ENCODE assay signal across 8 cellular contexts in genomic region chr22:38506118-38506962, GRCh38. TPM values are rescaled to one million over a fixed set of nuclear protein-coding genes. Genes with fewer than 3 reads are reported as not detected.
DNase-seq lines count a peak whose midpoint lies in the region; ATAC-seq and TF ChIP-seq lines count a peak whose summit lies in the region.

Gene DDX17, minus strand, starts transcription at chr22:38506311.

- H3K27me3 ChIP-seq in IMR-90 (ENCODE audit: control insufficient read depth, insufficient read depth, low read length): no peaks in the 10 kb centered on the region

- H2AK5ac ChIP-seq in IMR-90 (ENCODE audit: low read depth, low read length): peak within 1 kb of the TSS; percentile 100

- H2AFZ ChIP-seq in IMR-90 (replicated peaks; ENCODE audit: low read length, poor library complexity): peak within 1 kb of the TSS; percentile 98

- dilution Hi-C loops in IMR-90 (cut with HindIII; ENCODE audit: low sequenced_read_pairs, unreplicated experiment): no loop called here

- peak within 1 kb of the TSS; percentile 97 for H2BK5ac ChIP-seq in IMR-90 (ENCODE audit: low read depth, low read length, poor library complexity, severe bottlenecking)

- DNase-seq in DMS 273 (lab: John Stamatoyannopoulos, UW; ENCODE audit: unreplicated experiment) (peak; percentile 96), IMR-90 (peak; percentile 97), OCI-M1 (lab: John Stamatoyannopoulos, UW) (peak; percentile 98), activated T-cell treated with anti-CD3 and anti-CD28 coated beads for 24 hours (ENCODE audit: low read depth) (peak; percentile 95), epidermal melanocyte (ENCODE audit: insufficient read length, low spot score) (peak; percentile 94), middle frontal gyrus (ENCODE audit: extremely low spot score, low spot score) (peak; percentile 97)
- peak; percentile 83 to 88 for DNase-seq in stimulated activated CD8-positive, alpha-beta memory T cell treated with anti-CD3 and anti-CD28 coated beads, Interleukin-2, amount 100 ng/mL, for 48 hours (ENCODE audit: low read depth in 2 of 2)

- H3K9ac ChIP-seq in IMR-90 (ENCODE audit: low read depth, low read length): peak within 1 kb of the TSS; percentile 95

- H3K14ac ChIP-seq in IMR-90 (replicated peaks; ENCODE audit: low read depth, low read length): peak within 1 kb of the TSS; percentile 100

- H3K36me3 ChIP-seq in IMR-90 (ENCODE audit: control insufficient read depth, insufficient read depth, low read length): peaks cover 14% of the 10 kb centered on the region

- peak within 1 kb of the TSS; percentile 96 for H2BK120ac ChIP-seq in IMR-90 (ENCODE audit: low read depth, low read length)

- TF ChIP-seq RAD21 in IMR-90 (IDR thresholded peaks at IDR 0.05; ENCODE audit: low read length): no peak

- H4K8ac ChIP-seq in IMR-90 (ENCODE audit: low read depth in 2 of 2, low read length in 2 of 2): peak within 1 kb of the TSS; percentile 100

- POLR2A ChIA-PET in IMR-90 (lab: Charles Lee; ENCODE audit: unreplicated experiment): no interaction called here

- in situ Hi-C loops in IMR-90 (cut with MboI; ENCODE audit: low sequenced_read_pairs): no loop called here

- no peaks in the 10 kb centered on the region for H3K9me3 ChIP-seq in IMR-90 (ENCODE audit: control insufficient read depth, insufficient read depth, low read length)

- H3K79me1 ChIP-seq in IMR-90 (ENCODE audit: low read depth in 1 of 2, low read length in 2 of 2): peaks cover 4 to 17% of the 10 kb centered on the region in 2 experiments; a peak in 3 of 4 replicates

- H3K23ac ChIP-seq in IMR-90 (ENCODE audit: low read depth, low read length): peak within 1 kb of the TSS; percentile 100

- peak within 1 kb of the TSS; percentile 97 for H3K27ac ChIP-seq in IMR-90 (ENCODE audit: insufficient read depth, low read length)

- H2AK9ac ChIP-seq in IMR-90 (replicated peaks; ENCODE audit: low read depth, low read length, poor library complexity): peak within 1 kb of the TSS; percentile 100

- peak within 1 kb of the TSS; percentile 98 for H2BK15ac ChIP-seq in IMR-90 (ENCODE audit: low read depth, low read length)

- 1% methylated on average over 56 of the region's 83 CpGs; no CpG with 5 or more reads in 1 of the 2 experiments for WGBS in IMR-90 (ENCODE audit: extremely low coverage in 2 of 2, insufficient read length in 1 of 2), 2 experiments

- peaks cover 7% of the 10 kb centered on the region for H3K4me1 ChIP-seq in IMR-90 (ENCODE audit: control insufficient read depth, insufficient read depth, low read length)

- no TSS peak for BruUV-seq in IMR-90 (replicated peaks; lab: Mats Ljungman, UMichigan)

- H3K56ac ChIP-seq in IMR-90 (ENCODE audit: extremely low read depth, insufficient read depth, low read length): peak within 1 kb of the TSS; percentile 100

- peak within 1 kb of the TSS; percentile 96 for H3K4me2 ChIP-seq in IMR-90 (ENCODE audit: low read depth, low read length)

- peak within 1 kb of the TSS; percentile 70 for H3K4me3 ChIP-seq in IMR-90 (ENCODE audit: insufficient read depth, low read depth, low read length)

- CTCF ChIA-PET in IMR-90 (lab: Yijun Ruan, JAX): no interaction called here

- peak within 1 kb of the TSS; percentile 91 for H3K18ac ChIP-seq in IMR-90 (ENCODE audit: low read depth, low read length)

- intact Hi-C loops in IMR-90 (cut with micrococcal nuclease): no loop called here

- H3K4ac ChIP-seq in IMR-90 (ENCODE audit: low read depth, low read length): peak within 1 kb of the TSS; percentile 100

- H4K20me1 ChIP-seq in IMR-90 (ENCODE audit: insufficient read depth, low read length): peaks cover 41% of the 10 kb centered on the region

- ATAC-seq in GM21528 (IDR thresholded peaks at IDR 0.05; ENCODE audit: low FRiP score, unreplicated experiment): peak; percentile 85
- ATAC-seq in IMR-90 (ENCODE audit: low read depth): peak; percentile 92

- TF ChIP-seq CTCF in IMR-90 (conservative IDR thresholded peaks at IDR 0.05; ENCODE audit: low read depth, low read length): no peak

- peak; percentile 94 for TF ChIP-seq POLR2A in IMR-90 (IDR thresholded peaks at IDR 0.05; ENCODE audit: low read depth, low read length)

- peak within 1 kb of the TSS; percentile 96 for H4K5ac ChIP-seq in IMR-90 (ENCODE audit: low read depth, low read length)

- peak within 1 kb of the TSS; percentile 99 for H4K91ac ChIP-seq in IMR-90 (ENCODE audit: insufficient read depth, low read depth, low read length)

- peaks cover 6% of the 10 kb centered on the region for H3K9me1 ChIP-seq in IMR-90 (ENCODE audit: insufficient read depth, low read length)

- H2BK20ac ChIP-seq in IMR-90 (ENCODE audit: low read depth, low read length): peak within 1 kb of the TSS; percentile 88

TF ChIP-seq in IMR-90, 13 proteins besides CTCF, POLR2A, EP300 and RAD21:
- no peak for TF ChIP-seq CEBPB (IDR thresholded peaks at IDR 0.05; ENCODE audit: low read depth, low read length)
- TF ChIP-seq BHLHE40 (IDR thresholded peaks at IDR 0.05; ENCODE audit: low read depth, low read length): no peak
- no peak for TF ChIP-seq SMC3 (IDR thresholded peaks at IDR 0.05; ENCODE audit: low read depth, low read length)
- no peak; the same call in 1 of the 2 replicates for TF ChIP-seq MAZ (IDR thresholded peaks at IDR 0.05; ENCODE audit: borderline replicate concordance, low read depth, low read length)
- TF ChIP-seq FOS (IDR thresholded peaks at IDR 0.05; ENCODE audit: low read depth, low read length): no peak
- no peak for TF ChIP-seq USF2 (IDR thresholded peaks at IDR 0.05; ENCODE audit: low read depth, low read length)
- no peak for TF ChIP-seq NFE2L2 (IDR thresholded peaks at IDR 0.05; ENCODE audit: low read depth, low read length)
- no peak for TF ChIP-seq RFX5 (IDR thresholded peaks at IDR 0.05; ENCODE audit: low read depth, low read length)

RNA-seq across cellular contexts. Expression of gene DDX17, which starts in this region (rescaled TPM):
- 366 and 371 TPM in 2 replicates for total RNA-seq in IMR-90 (2012; rRNA removed)
- polyA plus RNA-seq in IMR-90 (2012; rRNA removed): 200 and 240 TPM in 2 replicates
- polyA plus RNA-seq in IMR-90 (2012; cell fraction: cytosol; rRNA removed): 72.6 and 98.7 TPM in 2 replicates
- 587 and 1,388 TPM in 2 replicates for polyA plus RNA-seq in IMR-90 (2012; cell fraction: nucleus; rRNA removed; ENCODE audit: low replicate concordance)

Comparison
In these comparisons a context has a peak if more than half of its experiments do, and no peak if none do; other contexts are left out.
1. Peak in every context shown above with its lines: DNase-seq, ATAC-seq, H3K4me3 ChIP-seq and H3K27ac ChIP-seq.